Comparison of ENCODE assay signal across 8 cellular contexts in the genomic region with DNA sequence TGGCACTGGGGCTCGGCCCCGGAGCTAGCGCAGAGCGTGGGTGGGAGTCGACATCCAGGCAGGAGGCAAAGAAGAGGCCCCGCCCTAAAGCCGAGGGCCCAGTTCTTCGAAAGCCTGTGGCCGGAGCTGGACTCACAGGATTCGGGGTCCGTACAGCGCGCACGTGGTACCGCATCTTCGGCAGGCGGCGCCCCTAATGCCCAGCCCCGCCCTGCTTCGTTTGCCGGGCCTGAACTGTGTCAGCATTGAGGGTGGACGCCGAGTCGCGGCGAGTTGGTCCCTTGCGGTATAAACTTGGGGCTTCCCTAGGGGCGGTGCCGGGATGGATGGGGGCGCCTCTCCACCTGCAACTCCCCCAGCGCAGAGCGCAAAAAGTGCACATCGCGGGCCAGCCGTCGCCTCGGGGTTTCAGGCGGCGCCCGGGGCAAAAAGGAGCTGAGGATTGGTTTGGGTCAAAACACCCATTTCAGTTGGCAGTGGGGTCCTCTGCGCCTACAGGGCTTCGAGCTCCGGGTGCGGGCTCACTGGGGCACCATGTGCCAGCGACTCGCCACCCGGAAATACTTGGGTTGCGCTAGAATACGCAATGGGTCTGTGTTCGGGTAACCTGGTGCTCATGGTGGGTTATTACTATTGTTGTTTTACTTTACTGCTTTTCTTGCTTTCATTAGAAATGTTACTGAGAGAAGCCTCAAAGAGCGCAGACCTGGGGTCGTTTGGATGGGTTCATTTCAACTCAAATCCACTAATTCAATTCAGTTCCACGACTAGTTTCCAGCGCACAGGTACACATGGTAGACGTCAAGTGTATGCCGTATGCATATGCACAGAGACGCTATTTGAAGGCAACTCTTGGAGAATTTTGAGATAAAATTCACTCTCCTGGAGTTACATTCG. TPM values are rescaled to one million over a fixed set of nuclear protein-coding genes. Genes with fewer than 3 reads are reported as not detected.
DNase-seq lines count a peak whose midpoint lies in the region; ATAC-seq, FAIRE-seq and TF ChIP-seq lines count a peak whose summit lies in the region.

No MANE protein-coding gene starts in this region.

- H2BK15ac ChIP-seq in H1 (ENCODE audit: low read length) = no peak overlapping the region

- intact Hi-C loops in pancreas (cut with DNase I) = no loop called here

- TF ChIP-seq CTCF in GM06990 (IDR thresholded peaks at IDR 0.05; ENCODE audit: insufficient read depth, low read length, poor library complexity, severe bottlenecking) (no peak), H1 (IDR thresholded peaks at IDR 0.05; ENCODE audit: control extremely low read depth in 1 of 3, insufficient read depth in 1 of 3, low read depth in 1 of 3, low read length in 3 of 3) (no peak), pancreas (IDR thresholded peaks at IDR 0.05) (no peak)

- peak overlapping the region; percentile 22; the same call in 1 of the 2 replicates for H3K18ac ChIP-seq in H1 (ENCODE audit: extremely low read depth, low read length)

- H2BK12ac ChIP-seq in H1 (ENCODE audit: low read depth, low read length) = no peak overlapping the region; the same call in 1 of the 2 replicates

- CTCF ChIA-PET in H1 (lab: Charles Lee; ENCODE audit: partially characterized antibody) = interaction anchor here (0.5 to 2.5 kb wide), 10 partner anchors 8 to 224 kb away, joined by 3 to 8 read pairs (median 3); no protein-coding TSS in a partner anchor

- WGBS in H1 (ENCODE audit: extremely low coverage in 1 of 2, insufficient coverage in 1 of 2, insufficient read length in 1 of 2, insufficient replicate concordance in 2 of 2, low coverage in 1 of 2, low lambda C conversion rate in 2 of 2, missing lambda C conversion rate in 1 of 2), 2 experiments = 7% methylated on average over 52 of the region's 58 CpGs; no CpG with 5 or more reads in 1 of the 2 experiments
- WGBS in pancreas, 2 donors = 15 to 18% methylated on average over 49 to 58 of the region's 58 CpGs

- H2BK20ac ChIP-seq in H1 (ENCODE audit: low read length) = peak overlapping the region; percentile 67; the same call in 1 of the 2 replicates

- H3K27me3 ChIP-seq in GM06990 (replicated peaks; ENCODE audit: control insufficient read depth, insufficient read depth, low read length) (no peaks in the 10 kb centered on the region), H1 (replicated peaks in 1 of 4; ENCODE audit: control insufficient read depth in 3 of 4, extremely low read depth in 1 of 4, insufficient read depth in 3 of 4, low read length in 3 of 4) (peaks cover 47 to 71% (median 68%) of the 10 kb centered on the region in 4 experiments), pancreas (peaks cover 9 to 48% (median 13%) of the 10 kb centered on the region in 4 donors)

- TF ChIP-seq RAD21 in Ishikawa (IDR thresholded peaks at IDR 0.05; ENCODE audit: low read depth) = no peak
- no peak for TF ChIP-seq RAD21 in H1 (IDR thresholded peaks at IDR 0.05 in 1 of 2, conservative IDR thresholded peaks at IDR 0.05 in 1 of 2; ENCODE audit: low read depth in 2 of 2, low read length in 2 of 2)

- no peak overlapping the region for H4K8ac ChIP-seq in H1 (ENCODE audit: extremely low read depth, insufficient read depth, low read length)

- H4K5ac ChIP-seq in H1 (ENCODE audit: insufficient read length, low read depth, low read length) = no peak overlapping the region

- H3K9ac ChIP-seq in H1 (replicated peaks in 1 of 4; ENCODE audit: extremely low read depth in 1 of 4, low read depth in 3 of 4, low read length in 3 of 4) = no peak overlapping the region

- H3K79me2 ChIP-seq in H1 (ENCODE audit: control insufficient read depth in 1 of 2, insufficient read depth in 2 of 2, low read length in 2 of 2) = no peaks in the 10 kb centered on the region

- no peak for TF ChIP-seq POLR2A in H1 (IDR thresholded peaks at IDR 0.05; ENCODE audit: control extremely low read depth in 1 of 2, low read depth in 2 of 2, low read length in 2 of 2)

- peaks cover 0 to 3% of the 10 kb centered on the region in 2 experiments for H4K20me1 ChIP-seq in H1 (replicated peaks in 1 of 2; ENCODE audit: control insufficient read depth in 1 of 2, insufficient read depth in 2 of 2, low read length in 2 of 2)

- H3K4me1 ChIP-seq in H1 (replicated peaks in 1 of 4; ENCODE audit: control insufficient read depth in 3 of 4, insufficient read depth in 4 of 4, low read length in 3 of 4) (peaks cover 9 to 27% (median 15%) of the 10 kb centered on the region in 4 experiments), pancreas (peaks cover 6 to 11% (median 8%) of the 10 kb centered on the region in 3 donors)

- peak overlapping the region; percentile 26; the same call in 1 of the 2 replicates for H2BK5ac ChIP-seq in H1 (ENCODE audit: low read depth, low read length)

- peak overlapping the region; percentile 88 for H3K4me2 ChIP-seq in H1 (ENCODE audit: insufficient read depth in 1 of 2, low read depth in 2 of 2, low read length in 2 of 2)

- no peak overlapping the region for H3K56ac ChIP-seq in H1 (replicated peaks; ENCODE audit: insufficient read length, low read depth, low read length)

- POLR2A ChIA-PET in H1 (lab: Charles Lee; ENCODE audit: partially characterized antibody) = interaction anchor here (1.0 to 2.0 kb wide), 4 partner anchors 10 to 41 kb away, joined by 3 to 7 read pairs (median 5); no protein-coding TSS in a partner anchor

- no peaks in the 10 kb centered on the region for H3K36me3 ChIP-seq in GM06990 (ENCODE audit: control insufficient read depth, insufficient read depth, low read length)
- H3K36me3 ChIP-seq in H1 (ENCODE audit: control insufficient read depth in 2 of 4, insufficient read depth in 4 of 4, low read length in 3 of 4) = no peaks in the 10 kb centered on the region
- no peaks in the 10 kb centered on the region for H3K36me3 ChIP-seq in pancreas

- H3K9me3 ChIP-seq in H1 (ENCODE audit: insufficient read depth in 2 of 2, low read depth in 1 of 2, low read length in 1 of 2) (no peaks in the 10 kb centered on the region), pancreas (no peaks in the 10 kb centered on the region)

- H2AFZ ChIP-seq in H1 (ENCODE audit: low read length) = peak overlapping the region; percentile 45; the same call in 1 of the 2 replicates

- H3K79me1 ChIP-seq in H1 (ENCODE audit: low read depth, low read length) = no peaks in the 10 kb centered on the region

- no peak overlapping the region for H2BK120ac ChIP-seq in H1 (replicated peaks; ENCODE audit: low read depth, low read length)

- peak in 2 of 4 donors; percentile 12 to 46 for ATAC-seq in pancreas
- ATAC-seq in HG03354 (IDR thresholded peaks at IDR 0.05; ENCODE audit: poor library complexity, severe bottlenecking, unreplicated experiment) = no peak
- no peak for ATAC-seq in GM19463 (IDR thresholded peaks at IDR 0.05; ENCODE audit: unreplicated experiment)

- H3K4ac ChIP-seq in H1 (replicated peaks; ENCODE audit: insufficient read length, low read depth, low read length) = no peak overlapping the region

- no peak overlapping the region for H3K23ac ChIP-seq in H1 (ENCODE audit: insufficient read length)

- peak; percentile 74 for DNase-seq in GM06990 (ENCODE audit: extremely low read depth, insufficient read length)
- DNase-seq in H1 (ENCODE audit: low read depth in 1 of 2, low spot score in 2 of 2) = peak in 1 of 2 experiments; percentile 83
- DNase-seq in pancreas = peak in 3 of 6 donors; percentile 10 to 67 (median 62)
- no peak for DNase-seq in A172 (ENCODE audit: low spot score)
- DNase-seq in DMS53 treated with DMSO at 0.1 percent for 48 hours (lab: John Stamatoyannopoulos, UW; ENCODE audit: unreplicated experiment) = no peak

- H3K27ac ChIP-seq in H1 (ENCODE audit: low read depth, low read length) = no peak overlapping the region
- no peak overlapping the region for H3K27ac ChIP-seq in pancreas

- H3K23me2 ChIP-seq in H1 (ENCODE audit: low read depth, low read length) = peaks cover 26% of the 10 kb centered on the region

- TF ChIP-seq EP300 in Ishikawa (IDR thresholded peaks at IDR 0.05; ENCODE audit: borderline replicate concordance) (no peak), H1 (IDR thresholded peaks at IDR 0.05; ENCODE audit: borderline replicate concordance in 1 of 2, low read depth in 2 of 2, low read length in 2 of 2) (no peak)

- H2AK5ac ChIP-seq in H1 (ENCODE audit: low read depth, low read length) = no peak overlapping the region

- H4K91ac ChIP-seq in H1 (replicated peaks; ENCODE audit: insufficient read length, low read length) = no peak overlapping the region

- FAIRE-seq in H1 (lab: Jason Lieb, UNC) (peak; percentile 24), pancreas (lab: Jason Lieb, UNC) (no peak)

- H3K14ac ChIP-seq in H1 (ENCODE audit: insufficient read length) = no peak overlapping the region

- peak overlapping the region; percentile 87 for H3K4me3 ChIP-seq in GM06990 (replicated peaks; ENCODE audit: low read depth, low read length)
- H3K4me3 ChIP-seq in H1 (ENCODE audit: extremely low read depth in 1 of 4, insufficient read depth in 2 of 4, low read depth in 3 of 4, low read length in 4 of 4) = peak overlapping the region; percentile 27 to 64 (median 38); a peak in 7 of 8 replicates
- H3K4me3 ChIP-seq in pancreas = peak overlapping the region; percentile 33 to 46 (median 46)

TF ChIP-seq in H1, 55 proteins besides CTCF, POLR2A, EP300 and RAD21 (continues in another document):
- peak; percentile 19 for TF ChIP-seq ASH2L (IDR thresholded peaks at IDR 0.05; ENCODE audit: low read length)
- TF ChIP-seq RBBP5 (IDR thresholded peaks at IDR 0.05; ENCODE audit: borderline replicate concordance, low read depth, low read length) = peak; percentile 7; the same call in 1 of the 2 replicates
- peak; percentile 74 for TF ChIP-seq EZH2 (IDR thresholded peaks at IDR 0.05; ENCODE audit: low read depth, low read length, severe bottlenecking)
- no peak for TF ChIP-seq TCF12 (IDR thresholded peaks at IDR 0.05; ENCODE audit: low read depth, low read length)
- peak; percentile 64 for TF ChIP-seq SUZ12 (IDR thresholded peaks at IDR 0.05; ENCODE audit: low read length)

RNA-seq across cellular contexts. Expression of gene PAX5, which starts 3.9 kb away (rescaled TPM):
- 0.13 and 0.43 TPM in 2 replicates for total RNA-seq in H1 (2021; fragmentation: NEBNext Ultra II Directional; extraction: Animal tissue kit (Norgen Biotek cat#: 25700))
- 0.29 and 0.44 TPM in 2 replicates for polyA plus RNA-seq in H1 (2011; rRNA removed)
- polyA plus RNA-seq in H1 (2011; cell fraction: cytosol; rRNA removed) = 0.09 TPM
- 0.14 TPM for polyA plus RNA-seq in H1 (2011; cell fraction: nucleus; rRNA removed)
- polyA plus RNA-seq in H1 (2012, experiment 1 of 2) = 0.14 to 0.19 TPM (median 0.18 TPM) in 4 replicates
- polyA plus RNA-seq in H1 (2012, experiment 2 of 2) = 0.07 TPM
- polyA plus RNA-seq in H1 (2013, experiment 1 of 2) = 0.14 TPM
- 0.18 TPM for polyA plus RNA-seq in H1 (2013, experiment 2 of 2)
- 0.09 and 0.27 TPM in 2 replicates for polyA minus RNA-seq in H1 (2011; rRNA and poly(A)+ RNA removed)
- not detected for polyA minus RNA-seq in H1 (2011; cell fraction: cytosol; rRNA and poly(A)+ RNA removed)
- polyA minus RNA-seq in H1 (2011; cell fraction: nucleus; rRNA and poly(A)+ RNA removed) = 0.90 TPM
- total RNA-seq in pancreas = under 1 TPM in 5 of 6 donors, not detected in 1; 0.03 to 0.35 (median 0.32) TPM
- under 1 TPM; under 0.01 to 0.04 TPM for polyA plus RNA-seq in pancreas
- 0.03 TPM in 1 of 2 replicates, not detected in the other for total RNA-seq in A172 (2014; rRNA removed; shearing (Covaris generic))
